Comparison of ENCODE assay signal across 12 cellular contexts in genomic region chr1:204254031-204254661, GRCh38. TPM values are rescaled to one million over a fixed set of nuclear protein-coding genes. Genes with fewer than 3 reads are reported as not detected.
DNase-seq lines count a peak whose midpoint lies in the region; ATAC-seq and TF ChIP-seq lines count a peak whose summit lies in the region.
"Had no signal": no experiment of that assay in that cellular context is flagged by ENCODE, and none has a peak within 500 bp of the region (broad histone marks: within the 10 kb centered on the region; RNA-seq: fewer than 3 reads in every experiment).

No MANE protein-coding gene starts in this region.

- BruUV-seq in Calu3 (replicated peaks; lab: Mats Ljungman, UMichigan): no TSS peak

- H3K9me3 Mint-ChIP-seq in CD14-positive monocyte: no peaks in the 10 kb centered on the region
- no peaks in the 10 kb centered on the region for H3K9me3 Mint-ChIP-seq in neural progenitor cell
- no peaks in the 10 kb centered on the region for H3K9me3 Mint-ChIP-seq in Calu3 (ENCODE audit: low read depth, unreplicated experiment)
- no peaks in the 10 kb centered on the region for H3K9me3 Mint-ChIP-seq in activated T-helper 17 cell treated with anti-CD3 and anti-CD28 coated beads, Interleukin-2, amount 50 U/mL, for 72 hours
- H3K9me3 Mint-ChIP-seq: activated T-helper 2 cell treated with anti-CD3 and anti-CD28 coated beads, Interferon-gamma antibody, Interleukin-2, Interleukin-4, amounts not matched to agents 10 μg/mL and 5 μg/mL and 100 μg/mL, durations not matched to agents 14 hours and 24 hours and 36 hours had no signal

- no peak for ATAC-seq in activated T-helper 17 cell treated with anti-CD3 and anti-CD28 coated beads, Interleukin-2, amount 50 U/mL, for 72 hours (replicated peaks)

- H3K9ac ChIP-seq in neural progenitor cell: no peak overlapping the region

- H3K4me1 Mint-ChIP-seq in CD14-positive monocyte (peaks cover 17% of the 10 kb centered on the region), neural progenitor cell (peaks cover 47% of the 10 kb centered on the region), Calu3 (ENCODE audit: low read depth, unreplicated experiment) (no peaks in the 10 kb centered on the region)
- no peaks in the 10 kb centered on the region for H3K4me1 Mint-ChIP-seq in activated T-helper 17 cell treated with anti-CD3 and anti-CD28 coated beads, Interleukin-2, amount 50 U/mL, for 72 hours

- peaks cover 0 to 4% (median 0%) of the 10 kb centered on the region in 3 donors for H3K27me3 Mint-ChIP-seq in CD14-positive monocyte (ENCODE audit: low read depth in 3 of 3)
- H3K27me3 Mint-ChIP-seq in neural progenitor cell (ENCODE audit: insufficient read depth, low read depth): peaks cover 11% of the 10 kb centered on the region
- H3K27me3 Mint-ChIP-seq in Calu3 (ENCODE audit: unreplicated experiment): no peaks in the 10 kb centered on the region
- peaks cover 12% of the 10 kb centered on the region for H3K27me3 Mint-ChIP-seq in activated T-helper 17 cell treated with anti-CD3 and anti-CD28 coated beads, Interleukin-2, amount 50 U/mL, for 72 hours

- CTCF ChIA-PET in Calu3 (lab: Charles Lee): interaction anchor here (1.5 to 1.7 kb wide), 2 partner anchors 28 to 144 kb away, joined by 3 read pairs; no protein-coding TSS in a partner anchor

- H3K27ac ChIP-seq in neural progenitor cell: no peak overlapping the region
- H3K27ac ChIP-seq: upper lobe of left lung had no signal

- H3K4me2 ChIP-seq in neural progenitor cell: peak overlapping the region; percentile 62

- H3K4me3 ChIP-seq in fibroblast of mammary gland (ENCODE audit: control insufficient read depth, low read depth, low read length) (no peak overlapping the region), neural progenitor cell (no peak overlapping the region)
- H3K4me3 ChIP-seq: upper lobe of left lung had no signal

- H2AFZ ChIP-seq in neural progenitor cell (replicated peaks): no peak overlapping the region

- no peaks in the 10 kb centered on the region for H3K36me3 ChIP-seq in neural progenitor cell
- H3K36me3 ChIP-seq: upper lobe of left lung had no signal

- no peaks in the 10 kb centered on the region for H4K20me1 ChIP-seq in neural progenitor cell (ENCODE audit: low read depth)

- intact Hi-C loops in CD14-positive monocyte (cut with micrococcal nuclease) (no loop called here), Calu3 (cut with micrococcal nuclease; ENCODE audit: unreplicated experiment) (no loop called here)

- H3K4me3 Mint-ChIP-seq in CD14-positive monocyte: peak overlapping the region in 1 of 2 donors; percentile 18
- no peak overlapping the region for H3K4me3 Mint-ChIP-seq in neural progenitor cell
- no peak overlapping the region for H3K4me3 Mint-ChIP-seq in Calu3 (ENCODE audit: low read depth, unreplicated experiment)
- H3K4me3 Mint-ChIP-seq in activated T-helper 17 cell treated with anti-CD3 and anti-CD28 coated beads, Interleukin-2, amount 50 U/mL, for 72 hours: no peak overlapping the region

- peaks cover 33% of the 10 kb centered on the region for H3K4me1 ChIP-seq in neural progenitor cell

- DNase-seq in CD14-positive monocyte (ENCODE audit: low spot score) (peak; percentile 78), NOMO-1 treated with dmso at 0.1 percent for 144 hours (lab: John Stamatoyannopoulos, UW; ENCODE audit: unreplicated experiment) (peak; percentile 65), fibroblast of mammary gland (ENCODE audit: low read depth) (peak; percentile 82), neural progenitor cell (ENCODE audit: low spot score) (peak; percentile 51), Calu3 (no peak), NCI-H510A treated with DMSO at 0.1 percent for 48 hours (lab: John Stamatoyannopoulos, UW) (no peak), SHP77 (lab: John Stamatoyannopoulos, UW) (no peak)
- DNase-seq: NCI-H1930; stimulated activated CD4-positive, alpha-beta T cell treated with anti-CD3 and anti-CD28 coated beads, Interleukin-1b, Interleukin-23, amount 100 ng/mL, for 48 hours had no signal

- peaks cover 20% of the 10 kb centered on the region for H3F3A ChIP-seq in neural progenitor cell (ENCODE audit: low read depth)

- H3K36me3 Mint-ChIP-seq in CD14-positive monocyte (no peaks in the 10 kb centered on the region), neural progenitor cell (peaks cover 27% of the 10 kb centered on the region), Calu3 (ENCODE audit: insufficient read depth, unreplicated experiment) (peaks cover 43% of the 10 kb centered on the region)
- no peaks in the 10 kb centered on the region for H3K36me3 Mint-ChIP-seq in activated T-helper 17 cell treated with anti-CD3 and anti-CD28 coated beads, Interleukin-2, amount 50 U/mL, for 72 hours (ENCODE audit: low read depth)

- H3K9me3 ChIP-seq in neural progenitor cell (ENCODE audit: low read depth): no peaks in the 10 kb centered on the region
- H3K9me3 ChIP-seq: upper lobe of left lung had no signal

- H3K27ac Mint-ChIP-seq in CD14-positive monocyte (peak overlapping the region in 6 of 7 donors; percentile 32 to 84 (median 66)), neural progenitor cell (no peak overlapping the region), Calu3 (ENCODE audit: unreplicated experiment) (no peak overlapping the region)
- H3K27ac Mint-ChIP-seq in activated T-helper 17 cell treated with anti-CD3 and anti-CD28 coated beads, Interleukin-2, amount 50 U/mL, for 72 hours: no peak overlapping the region
- H3K27ac Mint-ChIP-seq: activated T-helper 2 cell treated with anti-CD3 and anti-CD28 coated beads, Interferon-gamma antibody, Interleukin-2, Interleukin-4, amounts not matched to agents 10 μg/mL and 5 μg/mL and 100 μg/mL, durations not matched to agents 14 hours and 24 hours and 36 hours had no signal

- TF ChIP-seq CTCF in CD14-positive monocyte (IDR thresholded peaks at IDR 0.05) (no peak), fibroblast of mammary gland (conservative IDR thresholded peaks at IDR 0.05; ENCODE audit: control insufficient read depth, insufficient read depth, low read depth, low read length) (no peak), neural progenitor cell (IDR thresholded peaks at IDR 0.05) (no peak), Calu3 (IDR thresholded peaks at IDR 0.05; ENCODE audit: unreplicated experiment) (no peak)

- H3K27me3 ChIP-seq in neural progenitor cell: no peaks in the 10 kb centered on the region
- H3K27me3 ChIP-seq: upper lobe of left lung had no signal

- H3K79me2 ChIP-seq in neural progenitor cell (ENCODE audit: low read depth): no peaks in the 10 kb centered on the region

RNA-seq across cellular contexts. Expression of gene GOLT1A, which starts 40.4 kb away (rescaled TPM):
- polyA plus RNA-seq in CD14-positive monocyte: not detected
- total RNA-seq in neural progenitor cell (ENCODE audit: low replicate concordance): 1.2 TPM in 1 of 2 replicates, not detected in the other
- 3.5 and 5.6 TPM in 2 replicates for total RNA-seq in Calu3 (2022)
- under 1 TPM in 1 of 2 donors, not detected in 1; 0.48 TPM for total RNA-seq in activated T-helper 17 cell treated with anti-CD3 and anti-CD28 coated beads, Interleukin-2, amount 50 U/mL, for 72 hours

RNA-seq across cellular contexts. Expression of gene KISS1, which starts 57.9 kb away (rescaled TPM):
- polyA plus RNA-seq in CD14-positive monocyte: not detected
- total RNA-seq in neural progenitor cell (ENCODE audit: low replicate concordance) (not detected in 2 replicates), Calu3 (2022) (not detected in 2 replicates)
- not detected for total RNA-seq in activated T-helper 17 cell treated with anti-CD3 and anti-CD28 coated beads, Interleukin-2, amount 50 U/mL, for 72 hours
- total RNA-seq: activated T-helper 2 cell treated with anti-CD3 and anti-CD28 coated beads, Interferon-gamma antibody, Interleukin-2, Interleukin-4, amounts not matched to agents 10 μg/mL and 5 μg/mL and 100 μg/mL, durations not matched to agents 14 hours and 24 hours and 36 hours had no signal

Comparison
In these comparisons a context has a peak if more than half of its experiments do, and no peak if none do; other contexts are left out.
1. DNase-seq: peak in CD14-positive monocyte (single experiment), NOMO-1 treated with dmso at 0.1 percent for 144 hours (single experiment), fibroblast of mammary gland (single experiment) and neural progenitor cell (single experiment); none in Calu3 (single experiment), NCI-H510A treated with DMSO at 0.1 percent for 48 hours (single experiment) and SHP77 (0 of 2).
2. H3K27ac Mint-ChIP-seq: peak in CD14-positive monocyte (6 of 7); none in neural progenitor cell (single experiment), Calu3 (single experiment) and activated T-helper 17 cell treated with anti-CD3 and anti-CD28 coated beads, Interleukin-2, amount 50 U/mL, for 72 hours (single experiment).